1 cellular context compared by ENCODE assay signal in genomic region chr1:84450916-84451315, GRCh38.
TF ChIP-seq lines count a peak whose summit lies in the region.

No MANE protein-coding gene starts in this region.

TF ChIP-seq in SK-N-SH, 30 proteins besides CTCF, POLR2A, EP300 and RAD21 (continued from another document):
- TF ChIP-seq, protein P1, sequence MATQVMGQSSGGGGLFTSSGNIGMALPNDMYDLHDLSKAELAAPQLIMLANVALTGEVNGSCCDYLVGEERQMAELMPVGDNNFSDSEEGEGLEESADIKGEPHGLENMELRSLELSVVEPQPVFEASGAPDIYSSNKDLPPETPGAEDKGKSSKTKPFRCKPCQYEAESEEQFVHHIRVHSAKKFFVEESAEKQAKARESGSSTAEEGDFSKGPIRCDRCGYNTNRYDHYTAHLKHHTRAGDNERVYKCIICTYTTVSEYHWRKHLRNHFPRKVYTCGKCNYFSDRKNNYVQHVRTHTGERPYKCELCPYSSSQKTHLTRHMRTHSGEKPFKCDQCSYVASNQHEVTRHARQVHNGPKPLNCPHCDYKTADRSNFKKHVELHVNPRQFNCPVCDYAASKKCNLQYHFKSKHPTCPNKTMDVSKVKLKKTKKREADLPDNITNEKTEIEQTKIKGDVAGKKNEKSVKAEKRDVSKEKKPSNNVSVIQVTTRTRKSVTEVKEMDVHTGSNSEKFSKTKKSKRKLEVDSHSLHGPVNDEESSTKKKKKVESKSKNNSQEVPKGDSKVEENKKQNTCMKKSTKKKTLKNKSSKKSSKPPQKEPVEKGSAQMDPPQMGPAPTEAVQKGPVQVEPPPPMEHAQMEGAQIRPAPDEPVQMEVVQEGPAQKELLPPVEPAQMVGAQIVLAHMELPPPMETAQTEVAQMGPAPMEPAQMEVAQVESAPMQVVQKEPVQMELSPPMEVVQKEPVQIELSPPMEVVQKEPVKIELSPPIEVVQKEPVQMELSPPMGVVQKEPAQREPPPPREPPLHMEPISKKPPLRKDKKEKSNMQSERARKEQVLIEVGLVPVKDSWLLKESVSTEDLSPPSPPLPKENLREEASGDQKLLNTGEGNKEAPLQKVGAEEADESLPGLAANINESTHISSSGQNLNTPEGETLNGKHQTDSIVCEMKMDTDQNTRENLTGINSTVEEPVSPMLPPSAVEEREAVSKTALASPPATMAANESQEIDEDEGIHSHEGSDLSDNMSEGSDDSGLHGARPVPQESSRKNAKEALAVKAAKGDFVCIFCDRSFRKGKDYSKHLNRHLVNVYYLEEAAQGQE (IDR thresholded peaks at IDR 0.05; ENCODE audit: low read depth, low read length): no peak
- TF ChIP-seq SIN3A (IDR thresholded peaks at IDR 0.05; ENCODE audit: borderline replicate concordance, low read depth, low read length) (no peak), RXRA (IDR thresholded peaks at IDR 0.05; ENCODE audit: borderline replicate concordance, low read depth) (no peak), FOXJ3 (CRISPR knock-in tag; IDR thresholded peaks at IDR 0.05) (no peak), MXI1 (IDR thresholded peaks at IDR 0.05; ENCODE audit: low read depth, low read length) (no peak)
- TF ChIP-seq, protein P2, sequence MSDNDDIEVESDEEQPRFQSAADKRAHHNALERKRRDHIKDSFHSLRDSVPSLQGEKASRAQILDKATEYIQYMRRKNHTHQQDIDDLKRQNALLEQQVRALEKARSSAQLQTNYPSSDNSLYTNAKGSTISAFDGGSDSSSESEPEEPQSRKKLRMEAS (IDR thresholded peaks at IDR 0.05; ENCODE audit: low read depth): no peak
- TF ChIP-seq, protein P3, sequence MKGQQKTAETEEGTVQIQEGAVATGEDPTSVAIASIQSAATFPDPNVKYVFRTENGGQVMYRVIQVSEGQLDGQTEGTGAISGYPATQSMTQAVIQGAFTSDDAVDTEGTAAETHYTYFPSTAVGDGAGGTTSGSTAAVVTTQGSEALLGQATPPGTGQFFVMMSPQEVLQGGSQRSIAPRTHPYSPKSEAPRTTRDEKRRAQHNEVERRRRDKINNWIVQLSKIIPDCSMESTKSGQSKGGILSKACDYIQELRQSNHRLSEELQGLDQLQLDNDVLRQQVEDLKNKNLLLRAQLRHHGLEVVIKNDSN (IDR thresholded peaks at IDR 0.05; ENCODE audit: borderline replicate concordance, low read depth): no peak
